Comparison of ENCODE assay signal across 1 cellular context in the genomic region with DNA sequence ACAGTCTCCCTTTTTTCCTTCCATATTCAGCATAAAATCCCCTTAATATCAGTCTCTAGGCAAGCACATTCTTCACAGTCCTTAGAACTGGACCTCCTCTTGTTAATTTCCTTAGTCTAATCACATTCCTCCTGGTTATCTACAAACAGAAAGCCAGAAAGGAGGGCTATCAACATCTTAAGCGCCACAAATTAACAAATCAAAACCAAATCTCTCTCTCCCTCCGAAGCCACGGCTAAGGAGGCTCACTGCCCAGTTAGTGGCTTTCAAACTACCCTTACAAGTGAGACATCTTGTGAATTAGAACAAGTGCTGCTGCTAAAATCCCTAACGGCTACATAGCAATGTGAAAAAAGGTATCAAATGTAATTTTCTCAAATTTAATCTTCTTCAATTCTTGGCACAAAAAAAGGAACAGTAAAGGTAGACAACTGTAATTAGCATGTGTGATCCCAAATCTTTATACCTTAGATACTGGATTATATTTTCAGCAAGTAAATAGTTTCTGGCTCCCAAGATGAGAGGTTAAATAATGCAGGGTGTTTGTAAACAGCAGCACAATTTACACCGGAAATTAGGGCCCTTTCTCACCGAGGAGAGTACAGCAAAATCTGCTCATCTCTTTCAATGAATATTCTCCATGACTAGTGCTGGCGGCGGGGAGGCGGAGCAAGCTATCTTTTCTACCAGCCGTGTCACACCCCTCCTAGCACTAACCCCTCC.
TF ChIP-seq lines count a peak whose summit lies in the region.

No MANE protein-coding gene starts in this region.

TF ChIP-seq in H1, 55 proteins besides CTCF, POLR2A, EP300 and RAD21:
- peak; percentile 18 for TF ChIP-seq TAF7 (optimal IDR thresholded peaks at IDR 0.05; ENCODE audit: borderline replicate concordance, low read depth, low read length)
- TF ChIP-seq TAF1 (IDR thresholded peaks at IDR 0.05; ENCODE audit: low read depth, low read length), result no peak
